In genomic region chr2:136191041-136191440, GRCh38 we compare ENCODE assay signal across 22 cellular contexts.
"Had no signal": no experiment of that assay in that cellular context is flagged by ENCODE, and none has a peak within 500 bp of the region (broad histone marks: within the 10 kb centered on the region; RNA-seq: fewer than 3 reads in every experiment).

No MANE protein-coding gene starts in this region.

- H3K27ac ChIP-seq: gastrocnemius medialis, heart right ventricle, pancreas, testis, tibial nerve, upper lobe of right lung, vagina had no signal

- H3K4me2 ChIP-seq: smooth muscle cell had no signal

- ATAC-seq: esophagus mucosa; gastrocnemius medialis; heart right ventricle; pancreas; right cardiac atrium; stimulated activated effector memory CD8-positive, alpha-beta T cell treated with anti-CD3 and anti-CD28 coated beads, Interleukin-12 subunit alpha, Interleukin-12 subunit beta, amount 100 ng/mL, for 72 hours; stimulated activated naive CD8-positive, alpha-beta T cell treated with anti-CD3 and anti-CD28 coated beads, Interleukin-15, amount 100 ng/mL, for 72 hours; upper lobe of right lung had no signal

- H3K27me3 Mint-ChIP-seq: naive B cell; progenitor cell of endocrine pancreas; stimulated activated naive CD8-positive, alpha-beta T cell treated with anti-CD3 and anti-CD28 coated beads, Interleukin-15, amount 100 ng/mL, for 72 hours had no signal

- H3K4me3 Mint-ChIP-seq: naive B cell; nephron; stimulated activated effector memory CD8-positive, alpha-beta T cell treated with anti-CD3 and anti-CD28 coated beads, Interleukin-12 subunit alpha, Interleukin-12 subunit beta, amount 100 ng/mL, for 72 hours; stimulated activated naive CD8-positive, alpha-beta T cell treated with anti-CD3 and anti-CD28 coated beads, Interleukin-15, amount 100 ng/mL, for 72 hours had no signal

- H3K9me3 ChIP-seq: gastrocnemius medialis, heart right ventricle, pancreas, testis, tibial nerve, upper lobe of right lung, vagina had no signal

- H3K4me1 ChIP-seq: gastrocnemius medialis, heart right ventricle, pancreas, testis, tibial nerve, upper lobe of right lung, vagina had no signal

- DNase-seq: effector CD8-positive, alpha-beta T cell; gastrocnemius medialis; heart right ventricle; hypothalamus; kidney glomerular epithelial cell; mesendoderm; naive B cell; occipital lobe; pancreas; right cardiac atrium; stimulated activated CD4-positive, alpha-beta T cell treated with anti-CD3 and anti-CD28 coated beads, Interleukin-4, amount 100 ng/mL, for 1 hour; stimulated activated CD8-positive, alpha-beta memory T cell treated with anti-CD3 and anti-CD28 coated beads, Interleukin-4, amount 100 ng/mL, for 48 hours; stimulated activated naive CD8-positive, alpha-beta T cell treated with anti-CD3 and anti-CD28 coated beads, Interleukin-15, amount 100 ng/mL, for 72 hours; testis; upper lobe of right lung had no signal

- H3K4me3 ChIP-seq: gastrocnemius medialis, heart right ventricle, pancreas, smooth muscle cell, testis, tibial nerve, upper lobe of right lung, vagina had no signal

- H3K36me3 ChIP-seq: gastrocnemius medialis, heart right ventricle, pancreas, tibial nerve, upper lobe of right lung, vagina had no signal

- H3K9me3 Mint-ChIP-seq: naive B cell; nephron; stimulated activated effector memory CD8-positive, alpha-beta T cell treated with anti-CD3 and anti-CD28 coated beads, Interleukin-12 subunit alpha, Interleukin-12 subunit beta, amount 100 ng/mL, for 72 hours; stimulated activated naive CD8-positive, alpha-beta T cell treated with anti-CD3 and anti-CD28 coated beads, Interleukin-15, amount 100 ng/mL, for 72 hours had no signal

- H3K27ac Mint-ChIP-seq: progenitor cell of endocrine pancreas; stimulated activated effector memory CD8-positive, alpha-beta T cell treated with anti-CD3 and anti-CD28 coated beads, Interleukin-12 subunit alpha, Interleukin-12 subunit beta, amount 100 ng/mL, for 72 hours had no signal

- H3K36me3 Mint-ChIP-seq: stimulated activated effector memory CD8-positive, alpha-beta T cell treated with anti-CD3 and anti-CD28 coated beads, Interleukin-12 subunit alpha, Interleukin-12 subunit beta, amount 100 ng/mL, for 72 hours had no signal

- H3K4me1 Mint-ChIP-seq: stimulated activated effector memory CD8-positive, alpha-beta T cell treated with anti-CD3 and anti-CD28 coated beads, Interleukin-12 subunit alpha, Interleukin-12 subunit beta, amount 100 ng/mL, for 72 hours had no signal

- H3K27me3 ChIP-seq: gastrocnemius medialis, heart right ventricle, pancreas, testis, tibial nerve, upper lobe of right lung, vagina had no signal
